Comparison of ENCODE assay signal across 1 cellular context in genomic region chr6:7725412-7725811, GRCh38.
TF ChIP-seq lines count a peak whose summit lies in the region.

No MANE protein-coding gene starts in this region.

TF ChIP-seq in K562, 482 proteins besides CTCF, POLR2A, EP300 and RAD21 (continued from another document):
- TF ChIP-seq PRDM10 (IDR thresholded peaks at IDR 0.05; ENCODE audit: partially characterized antibody): peak; percentile 48
- 0 out of 4 replicates have a peak, but pooled peaks of 1 of the 2 experiments have one; percentile 33 for TF ChIP-seq MNT (conservative IDR thresholded peaks at IDR 0.05)
- no peak for TF ChIP-seq ZNF589 (CRISPR knock-in tag; IDR thresholded peaks at IDR 0.05; ENCODE audit: low read depth)
- TF ChIP-seq DPF2 (IDR thresholded peaks at IDR 0.05): no peak
- TF ChIP-seq ZNF551 (CRISPR knock-in tag; IDR thresholded peaks at IDR 0.05): no peak
